Comparison of ENCODE assay signal across 8 cellular contexts in the genomic region with DNA sequence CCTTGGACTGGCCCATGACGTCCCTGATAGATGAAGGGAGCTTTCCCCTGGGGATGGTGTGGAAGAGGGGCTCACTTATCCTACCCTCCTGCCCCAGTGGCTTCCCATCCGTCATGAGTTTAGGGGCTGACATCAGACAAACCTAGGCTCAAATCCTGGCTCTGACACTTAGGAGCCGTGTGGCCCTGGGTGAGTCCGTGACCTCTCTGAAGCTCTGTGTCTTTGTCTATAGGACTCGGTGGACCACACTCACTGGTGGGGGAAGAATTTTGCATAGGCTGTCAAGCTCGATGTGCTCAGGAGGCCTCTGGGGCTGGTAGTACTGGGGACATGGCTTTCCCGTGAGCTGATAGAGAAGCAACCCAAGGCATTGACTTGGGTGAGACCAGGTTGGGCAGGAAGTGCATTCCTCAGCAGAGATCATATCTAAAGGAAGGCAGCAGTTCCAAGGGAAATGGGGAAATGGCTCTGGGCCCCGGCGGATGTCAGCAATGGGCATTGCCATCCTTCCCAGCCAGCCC. TPM values are rescaled to one million over a fixed set of nuclear protein-coding genes. Genes with fewer than 3 reads are reported as not detected.
A peak's percentile ranks its signal among the peaks of the same experiment; 100 is the strongest.
DNase-seq lines count a peak whose midpoint lies in the region; ATAC-seq and TF ChIP-seq lines count a peak whose summit lies in the region.

No MANE protein-coding gene starts in this region.

- CTCF ChIA-PET in mammary epithelial cell (lab: Charles Lee; ENCODE audit: low non-redundant PET) (no interaction called here), activated B cell treated with CpG ODN at 0.5 μM for 24 hours (lab: Charles Lee) (interaction anchor here (0.9 to 6.6 kb wide), 5 partner anchors 12 to 95 kb away, joined by 3 to 42 read pairs (median 4); no protein-coding TSS in a partner anchor)

- no peak overlapping the region for H3K9ac ChIP-seq in mammary epithelial cell (ENCODE audit: insufficient read depth, low read length)
- peak overlapping the region in 3 of 5 donors; percentile 16 to 87 (median 80) for H3K9ac ChIP-seq in subcutaneous abdominal adipose tissue (ENCODE audit: low read length in 5 of 5)

- no peaks in the 10 kb centered on the region for H3K27me3 ChIP-seq in breast epithelium
- H3K27me3 ChIP-seq in mammary epithelial cell (ENCODE audit: insufficient read depth, low read length): no peaks in the 10 kb centered on the region
- no peaks in the 10 kb centered on the region for H3K27me3 ChIP-seq in left ventricle myocardium inferior (ENCODE audit: low read depth)
- H3K27me3 ChIP-seq in subcutaneous abdominal adipose tissue (ENCODE audit: control insufficient read depth in 5 of 5, insufficient read depth in 4 of 5, low read length in 5 of 5): no peaks in the 10 kb centered on the region

- H3K27me3 Mint-ChIP-seq in activated B cell treated with CpG ODN at 0.5 μM for 24 hours: no peaks in the 10 kb centered on the region

- H3K27ac ChIP-seq in breast epithelium: peak overlapping the region; percentile 89 to 98
- H3K27ac ChIP-seq in mammary epithelial cell (ENCODE audit: insufficient read depth, low read depth, low read length): no peak overlapping the region
- H3K27ac ChIP-seq in left ventricle myocardium inferior (replicated peaks): peak overlapping the region; percentile 98
- peak overlapping the region; percentile 88 for H3K27ac ChIP-seq in subcutaneous abdominal adipose tissue (ENCODE audit: low read depth, low read length)

- no peak overlapping the region for H2AFZ ChIP-seq in mammary epithelial cell (ENCODE audit: low read depth, low read length)

- no peaks in the 10 kb centered on the region for H3K9me3 Mint-ChIP-seq in activated B cell treated with CpG ODN at 0.5 μM for 24 hours

- no peaks in the 10 kb centered on the region for H3K79me2 ChIP-seq in mammary epithelial cell (ENCODE audit: insufficient read depth, low read length)

- no peaks in the 10 kb centered on the region for H4K20me1 ChIP-seq in mammary epithelial cell (ENCODE audit: insufficient read depth, low read length)

- POLR2A ChIA-PET in activated B cell treated with CpG ODN at 0.5 μM for 24 hours (lab: Charles Lee): interaction anchor here (0.5 to 5.6 kb wide), 21 partner anchors 8 to 309 kb away, joined by 3 to 45 read pairs (median 7); a partner anchor contains a TSS

- peak overlapping the region; percentile 97 for H3K4me3 Mint-ChIP-seq in activated B cell treated with CpG ODN at 0.5 μM for 24 hours

- intact Hi-C loops in breast epithelium (cut with DNase I; ENCODE audit: low total_unique reads): no loop called here
- intact Hi-C loops in mammary epithelial cell (cut with micrococcal nuclease): no loop called here
- intact Hi-C loops in activated B cell treated with CpG ODN at 0.5 μM for 24 hours (cut with micrococcal nuclease): loop anchor here (1.0 kb wide), 2 partner anchors 23 to 40 kb away; no protein-coding TSS in a partner anchor
- intact Hi-C loops in left ventricle myocardium inferior (cut with micrococcal nuclease): no loop called here

- no peak for DNase-seq in breast epithelium (ENCODE audit: low spot score in 2 of 2)
- DNase-seq in mammary epithelial cell: no peak
- peak; percentile 48 for DNase-seq in activated B cell treated with CpG ODN at 0.5 μM for 24 hours
- peak; percentile 31 for DNase-seq in left ventricle myocardium inferior
- DNase-seq in NCI-H2107 (lab: John Stamatoyannopoulos, UW): no peak
- no peak for DNase-seq in NCI-H128 (lab: John Stamatoyannopoulos, UW; ENCODE audit: unreplicated experiment)

- no peaks in the 10 kb centered on the region for H3K36me3 ChIP-seq in breast epithelium
- no peaks in the 10 kb centered on the region for H3K36me3 ChIP-seq in mammary epithelial cell (ENCODE audit: insufficient read depth, low read length)
- no peaks in the 10 kb centered on the region for H3K36me3 ChIP-seq in left ventricle myocardium inferior
- no peaks in the 10 kb centered on the region for H3K36me3 ChIP-seq in subcutaneous abdominal adipose tissue (ENCODE audit: control insufficient read depth in 5 of 5, insufficient read depth in 5 of 5, low read length in 5 of 5)

- H3K4me3 ChIP-seq in breast epithelium (peak overlapping the region in 1 of 3 donors; percentile 100), mammary epithelial cell (replicated peaks in 1 of 3; ENCODE audit: insufficient read depth in 1 of 3, low read depth in 2 of 3, low read length in 3 of 3) (no peak overlapping the region), left ventricle myocardium inferior (peak overlapping the region; percentile 100), subcutaneous abdominal adipose tissue (ENCODE audit: low read depth in 1 of 5, low read length in 5 of 5) (peak overlapping the region in 4 of 5 donors; percentile 87 to 97 (median 91))

- no peak overlapping the region for H3K4me2 ChIP-seq in mammary epithelial cell (ENCODE audit: insufficient read depth, low read depth, low read length)

- peaks cover 46% of the 10 kb centered on the region for H3K4me1 Mint-ChIP-seq in activated B cell treated with CpG ODN at 0.5 μM for 24 hours

- TF ChIP-seq CTCF in breast epithelium (IDR thresholded peaks at IDR 0.05) (no peak), mammary epithelial cell (conservative IDR thresholded peaks at IDR 0.05 in 1 of 2, IDR thresholded peaks at IDR 0.05 in 1 of 2; ENCODE audit: extremely low read depth in 1 of 2, insufficient read depth in 1 of 2, low read depth in 1 of 2, low read length in 2 of 2) (no peak), activated B cell treated with CpG ODN at 0.5 μM for 24 hours (IDR thresholded peaks at IDR 0.05) (no peak), left ventricle myocardium inferior (IDR thresholded peaks at IDR 0.05; ENCODE audit: borderline replicate concordance) (no peak)

- H3K4me1 ChIP-seq in breast epithelium: peaks cover 8 to 11% of the 10 kb centered on the region in 2 donors
- peaks cover 19% of the 10 kb centered on the region for H3K4me1 ChIP-seq in mammary epithelial cell (ENCODE audit: insufficient read depth, low read length)
- peaks cover 46% of the 10 kb centered on the region for H3K4me1 ChIP-seq in left ventricle myocardium inferior
- peaks cover 3 to 31% (median 29%) of the 10 kb centered on the region in 5 donors for H3K4me1 ChIP-seq in subcutaneous abdominal adipose tissue (ENCODE audit: control insufficient read depth in 5 of 5, insufficient read depth in 5 of 5, low read length in 5 of 5)

- TF ChIP-seq POLR2A in breast epithelium (IDR thresholded peaks at IDR 0.05): no peak

- H3K9me3 ChIP-seq in breast epithelium (no peaks in the 10 kb centered on the region), mammary epithelial cell (replicated peaks; ENCODE audit: insufficient read depth, low read length) (no peaks in the 10 kb centered on the region), left ventricle myocardium inferior (replicated peaks) (no peaks in the 10 kb centered on the region), subcutaneous abdominal adipose tissue (ENCODE audit: control insufficient read depth in 5 of 5, low read length in 5 of 5) (no peaks in the 10 kb centered on the region)

- in situ Hi-C loops in mammary epithelial cell (cut with MboI; ENCODE audit: low sequenced_read_pairs in 2 of 2): no loop called here

- 70% methylated on average over 6 of the region's 9 CpGs for WGBS in mammary epithelial cell (ENCODE audit: low coverage, missing lambda C conversion rate)

- no TSS peak for BruUV-seq in mammary epithelial cell (replicated peaks; lab: Mats Ljungman, UMichigan)

- peaks cover 13% of the 10 kb centered on the region for H3K36me3 Mint-ChIP-seq in activated B cell treated with CpG ODN at 0.5 μM for 24 hours (ENCODE audit: low read depth)

- H3K27ac Mint-ChIP-seq in activated B cell treated with CpG ODN at 0.5 μM for 24 hours: peak overlapping the region; percentile 98

- dilution Hi-C loops in mammary epithelial cell (cut with HindIII; ENCODE audit: low sequenced_read_pairs): loop anchor here (5.0 kb wide), 1 partner anchor 63 kb away; no protein-coding TSS in a partner anchor

- peak; percentile 32 for ATAC-seq in activated B cell treated with CpG ODN at 0.5 μM for 24 hours (ENCODE audit: low read depth)
- no peak for ATAC-seq in GM18870 (IDR thresholded peaks at IDR 0.05; ENCODE audit: unreplicated experiment)

RNA-seq across cellular contexts. Expression of a gene that starts 17.4 kb away (rescaled TPM):
- total RNA-seq in breast epithelium (10 to 100 TPM in 2 of 3 donors, not detected in 1; 34.1 to 49.9 TPM), mammary epithelial cell (100 to 1,000 TPM in 1 of 2 donors, 10 to 100 TPM in 1; 86.3 to 119 TPM), activated B cell treated with CpG ODN at 0.5 μM for 24 hours (not detected in 2 replicates), left ventricle myocardium inferior (not detected)
- 113 TPM for polyA plus RNA-seq in mammary epithelial cell
- polyA minus RNA-seq in mammary epithelial cell: 170 TPM

RNA-seq across cellular contexts. Expression of a gene that starts 20.8 kb away (rescaled TPM):
- total RNA-seq in breast epithelium (10 to 100 TPM; 63.0 to 92.5 (median 67.5) TPM), mammary epithelial cell (10 to 100 TPM; 64.8 to 87.9 TPM), activated B cell treated with CpG ODN at 0.5 μM for 24 hours (195 and 213 TPM in 2 replicates), left ventricle myocardium inferior (74.2 TPM)
- polyA plus RNA-seq in mammary epithelial cell: 65.0 TPM
- 261 TPM for polyA minus RNA-seq in mammary epithelial cell

RNA-seq across cellular contexts. Expression of a gene that starts 35.7 kb away (rescaled TPM):
- 1 to 10 TPM; 5.3 to 9.4 (median 8.8) TPM for total RNA-seq in breast epithelium
- 1 to 10 TPM; 3.3 to 8.2 TPM for total RNA-seq in mammary epithelial cell
- polyA plus RNA-seq in mammary epithelial cell: 8.9 TPM
- 0.57 TPM for polyA minus RNA-seq in mammary epithelial cell
- 10.1 and 10.9 TPM in 2 replicates for total RNA-seq in activated B cell treated with CpG ODN at 0.5 μM for 24 hours
- 9.4 TPM for total RNA-seq in left ventricle myocardium inferior

RNA-seq across cellular contexts. Expression of a gene that starts 38.7 kb away (rescaled TPM):
- total RNA-seq in breast epithelium: 10 to 100 TPM; 16.4 to 23.6 (median 17.6) TPM
- 10 to 100 TPM; 10.3 to 32.7 TPM for total RNA-seq in mammary epithelial cell
- 13.2 TPM for polyA plus RNA-seq in mammary epithelial cell
- 19.7 TPM for polyA minus RNA-seq in mammary epithelial cell
- 44.7 and 48.1 TPM in 2 replicates for total RNA-seq in activated B cell treated with CpG ODN at 0.5 μM for 24 hours
- 10.2 TPM for total RNA-seq in left ventricle myocardium inferior

RNA-seq across cellular contexts. Expression of a gene that starts 49.6 kb away (rescaled TPM):
- 100 to 1,000 TPM in 2 of 3 donors, 10 to 100 TPM in 1; 80.2 to 166 (median 115) TPM for total RNA-seq in breast epithelium
- total RNA-seq in mammary epithelial cell: 100 to 1,000 TPM in 1 of 2 donors, 10 to 100 TPM in 1; 75.5 to 252 TPM
- polyA plus RNA-seq in mammary epithelial cell: 139 TPM
- polyA minus RNA-seq in mammary epithelial cell: 177 TPM
- total RNA-seq in activated B cell treated with CpG ODN at 0.5 μM for 24 hours: 373 and 399 TPM in 2 replicates
- total RNA-seq in left ventricle myocardium inferior: 106 TPM

Comparison
In these comparisons a context has a peak if more than half of its experiments do, and no peak if none do; other contexts are left out.
1. DNase-seq: peak in activated B cell treated with CpG ODN at 0.5 μM for 24 hours (single experiment) and left ventricle myocardium inferior (single experiment); none in breast epithelium (0 of 2), mammary epithelial cell (single experiment), NCI-H2107 (single experiment) and NCI-H128 (single experiment).
2. H3K4me3 ChIP-seq: peak in left ventricle myocardium inferior (single experiment) and subcutaneous abdominal adipose tissue (4 of 5); none in mammary epithelial cell (0 of 3).